16 cellular contexts compared by ENCODE assay signal in the genomic region with DNA sequence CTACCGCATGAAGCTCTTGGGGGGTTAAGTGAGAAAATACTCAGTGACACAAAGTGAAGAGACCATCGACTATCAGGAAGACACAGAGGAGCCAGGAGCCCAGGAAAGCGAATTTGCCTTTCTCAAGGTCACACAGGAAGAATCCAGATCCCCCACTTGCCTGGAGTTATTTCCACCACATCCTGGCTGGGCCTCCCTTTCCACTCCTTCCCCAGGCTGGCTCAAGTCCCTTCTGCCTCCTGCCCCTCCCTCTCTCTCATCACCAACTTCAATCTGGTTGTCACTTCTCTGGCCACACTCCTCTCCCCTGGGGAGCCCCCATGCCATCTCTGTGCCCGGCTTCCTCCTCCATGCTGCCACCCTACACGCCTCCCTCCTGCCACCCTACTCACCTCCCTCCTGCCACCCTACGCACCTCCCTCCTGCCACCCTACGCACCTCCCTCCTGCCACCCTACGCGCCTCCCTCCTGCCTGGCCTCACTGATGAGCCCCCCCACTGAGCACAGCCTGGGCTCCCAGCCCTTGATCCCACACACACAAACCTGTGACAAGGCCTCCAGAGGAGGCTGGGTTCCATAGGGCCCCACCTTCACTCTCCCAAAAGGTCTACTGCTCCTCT.
DNase-seq lines count a peak whose midpoint lies in the region; ATAC-seq, FAIRE-seq and TF ChIP-seq lines count a peak whose summit lies in the region.
"Had no signal": no experiment of that assay in that cellular context is flagged by ENCODE, and none has a peak within 500 bp of the region (broad histone marks: within the 10 kb centered on the region; RNA-seq: fewer than 3 reads in every experiment).

No MANE protein-coding gene starts in this region.

- peaks cover 52% of the 10 kb centered on the region for H3K4me1 Mint-ChIP-seq in stimulated activated effector memory CD8-positive, alpha-beta T cell treated with anti-CD3 and anti-CD28 coated beads, Interleukin-12 subunit alpha, Interleukin-12 subunit beta, amount 100 ng/mL, for 72 hours

- no peaks in the 10 kb centered on the region for H3K36me3 Mint-ChIP-seq in stimulated activated effector memory CD8-positive, alpha-beta T cell treated with anti-CD3 and anti-CD28 coated beads, Interleukin-12 subunit alpha, Interleukin-12 subunit beta, amount 100 ng/mL, for 72 hours

- peak; percentile 18 for DNase-seq in NCI-H2107 treated with DMSO at 0.1 percent for 48 hours (lab: John Stamatoyannopoulos, UW; ENCODE audit: unreplicated experiment)
- DNase-seq in NCI-H2107 (lab: John Stamatoyannopoulos, UW), result no peak
- DNase-seq in RCC 7860 (ENCODE audit: low spot score), result peak; percentile 7
- peak; percentile 48 for DNase-seq in islet precursor cell
- DNase-seq in stimulated activated effector memory CD8-positive, alpha-beta T cell treated with anti-CD3 and anti-CD28 coated beads, Interleukin-12 subunit alpha, Interleukin-12 subunit beta, amount 100 ng/mL, for 72 hours (ENCODE audit: low spot score in 2 of 2), result no peak
- DNase-seq in GM10266 (ENCODE audit: extremely low spot score), result no peak
- DNase-seq in GM10248 (ENCODE audit: extremely low spot score), result no peak
- DNase-seq in DMS53 treated with DMSO at 0.1 percent for 48 hours (lab: John Stamatoyannopoulos, UW; ENCODE audit: unreplicated experiment), result no peak
- DNase-seq: activated CD4-positive, alpha-beta T cell treated with anti-CD3 and anti-CD28 coated beads for 4 hours; activated naive CD4-positive, alpha-beta T cell treated with anti-CD3 and anti-CD28 coated beads for 36 hours; cortex of kidney; NCI-H1105; NCI-H748 treated with DMSO at 0.1 percent for 48 hours; SK-N-SH; substantia nigra had no signal

- no peaks in the 10 kb centered on the region for H3K9me3 Mint-ChIP-seq in stimulated activated effector memory CD8-positive, alpha-beta T cell treated with anti-CD3 and anti-CD28 coated beads, Interleukin-12 subunit alpha, Interleukin-12 subunit beta, amount 100 ng/mL, for 72 hours
- H3K9me3 Mint-ChIP-seq: activated naive CD4-positive, alpha-beta T cell treated with anti-CD3 and anti-CD28 coated beads for 36 hours had no signal

- TF ChIP-seq CTCF in GM10266 (IDR thresholded peaks at IDR 0.05; ENCODE audit: control insufficient read depth, insufficient read depth, low read depth, missing control alignments), result no peak
- no peak for TF ChIP-seq CTCF in GM10248 (IDR thresholded peaks at IDR 0.05; ENCODE audit: control extremely low read depth, extremely low read depth, low read depth, missing control alignments)

- peak overlapping the region; percentile 71 for H3K27ac Mint-ChIP-seq in stimulated activated effector memory CD8-positive, alpha-beta T cell treated with anti-CD3 and anti-CD28 coated beads, Interleukin-12 subunit alpha, Interleukin-12 subunit beta, amount 100 ng/mL, for 72 hours
- H3K27ac Mint-ChIP-seq: activated naive CD4-positive, alpha-beta T cell treated with anti-CD3 and anti-CD28 coated beads for 36 hours had no signal

- no peak for FAIRE-seq in RCC 7860 (lab: Jason Lieb, UNC)
- FAIRE-seq: frontal cortex had no signal

- H3K4me3 Mint-ChIP-seq in stimulated activated effector memory CD8-positive, alpha-beta T cell treated with anti-CD3 and anti-CD28 coated beads, Interleukin-12 subunit alpha, Interleukin-12 subunit beta, amount 100 ng/mL, for 72 hours, result no peak overlapping the region
- H3K4me3 Mint-ChIP-seq: activated naive CD4-positive, alpha-beta T cell treated with anti-CD3 and anti-CD28 coated beads for 36 hours had no signal

- CTCF ChIA-PET in GM10248 (lab: Yijun Ruan, JAX), result interaction anchor here (1.4 kb wide), 1 partner anchor 46 kb away, joined by 3 read pairs; no protein-coding TSS in a partner anchor

- POLR2A ChIA-PET in GM10248 (lab: Yijun Ruan, JAX), result no interaction called here

- ATAC-seq in stimulated activated effector memory CD8-positive, alpha-beta T cell treated with anti-CD3 and anti-CD28 coated beads, Interleukin-12 subunit alpha, Interleukin-12 subunit beta, amount 100 ng/mL, for 72 hours, result no peak

Comparison
In these comparisons a context has a peak if more than half of its experiments do, and no peak if none do; other contexts are left out.
1. DNase-seq: peak in NCI-H2107 treated with DMSO at 0.1 percent for 48 hours (single experiment), RCC 7860 (single experiment) and islet precursor cell (single experiment); none in NCI-H2107 (single experiment), stimulated activated effector memory CD8-positive, alpha-beta T cell treated with anti-CD3 and anti-CD28 coated beads, Interleukin-12 subunit alpha, Interleukin-12 subunit beta, amount 100 ng/mL, for 72 hours (0 of 2), GM10266 (single experiment), GM10248 (single experiment) and DMS53 treated with DMSO at 0.1 percent for 48 hours (single experiment).